24 cellular contexts compared by ENCODE assay signal in genomic region chr1:208793946-208794345, GRCh38.
DNase-seq lines count a peak whose midpoint lies in the region; ATAC-seq, FAIRE-seq and TF ChIP-seq lines count a peak whose summit lies in the region.
"Had no signal": no experiment of that assay in that cellular context is flagged by ENCODE, and none has a peak within 500 bp of the region (broad histone marks: within the 10 kb centered on the region; RNA-seq: fewer than 3 reads in every experiment).

No MANE protein-coding gene starts in this region.

- no peak overlapping the region for H3K18ac ChIP-seq in trophoblast cell (ENCODE audit: low read length)

- H3K36me3 ChIP-seq in endothelial cell of umbilical vein (ENCODE audit: control insufficient read depth in 2 of 2, extremely low read depth in 1 of 2, insufficient read depth in 2 of 2, low read length in 2 of 2) (no peaks in the 10 kb centered on the region), trophoblast cell (ENCODE audit: control insufficient read depth in 1 of 2, insufficient read depth in 2 of 2, low read length in 2 of 2) (no peaks in the 10 kb centered on the region)
- H3K36me3 ChIP-seq: BE2C, BLaER1 had no signal

- H3K27ac ChIP-seq in endothelial cell of umbilical vein (ENCODE audit: insufficient read depth, low read depth, low read length) (no peak overlapping the region), trophoblast cell (ENCODE audit: low read depth, low read length) (no peak overlapping the region)
- H3K27ac ChIP-seq: BLaER1 had no signal

- no peak overlapping the region for H4K12ac ChIP-seq in trophoblast cell (ENCODE audit: low read depth, low read length)

- no peak overlapping the region for H3K9ac ChIP-seq in endothelial cell of umbilical vein (replicated peaks; ENCODE audit: extremely low read depth, insufficient read depth, low read length)
- no peak overlapping the region for H3K9ac ChIP-seq in trophoblast cell (ENCODE audit: low read length)
- H3K9ac ChIP-seq: BLaER1 had no signal

- H3K23ac ChIP-seq in trophoblast cell (ENCODE audit: low read length) = no peak overlapping the region

- no peak overlapping the region for H4K8ac ChIP-seq in trophoblast cell (ENCODE audit: low read depth, low read length)

- H3K14ac ChIP-seq in trophoblast cell (ENCODE audit: low read length) = no peak overlapping the region

- H2BK5ac ChIP-seq in trophoblast cell (ENCODE audit: low read depth, low read length, poor library complexity) = no peak overlapping the region

- no peaks in the 10 kb centered on the region for H3K79me1 ChIP-seq in trophoblast cell (ENCODE audit: low read length)

- H2BK120ac ChIP-seq in trophoblast cell (ENCODE audit: insufficient read depth, low read length, poor library complexity) = no peak overlapping the region

- ATAC-seq in GM18907 (IDR thresholded peaks at IDR 0.05; ENCODE audit: unreplicated experiment) = no peak

- H3K4me3 ChIP-seq in endothelial cell of umbilical vein (replicated peaks in 1 of 3; ENCODE audit: insufficient read depth in 1 of 3, low read depth in 1 of 3, low read length in 3 of 3) (no peak overlapping the region), trophoblast cell (ENCODE audit: low read depth, low read length) (no peak overlapping the region)
- H3K4me3 ChIP-seq: BLaER1 had no signal

- no TSS peak for BruUV-seq in endothelial cell of umbilical vein (replicated peaks; lab: Mats Ljungman, UMichigan)

- H3K79me2 ChIP-seq in endothelial cell of umbilical vein (ENCODE audit: control insufficient read depth, insufficient read depth, low read length) (no peaks in the 10 kb centered on the region), trophoblast cell (ENCODE audit: control insufficient read depth, insufficient read depth, low read length, poor library complexity) (no peaks in the 10 kb centered on the region)

- H3K27me3 ChIP-seq in endothelial cell of umbilical vein (ENCODE audit: control insufficient read depth in 2 of 2, insufficient read depth in 2 of 2, low read length in 2 of 2) (no peaks in the 10 kb centered on the region), trophoblast cell (ENCODE audit: insufficient read depth, low read length) (no peaks in the 10 kb centered on the region)
- H3K27me3 ChIP-seq: BE2C, BLaER1 had no signal

- H3K9me3 ChIP-seq in endothelial cell of umbilical vein (replicated peaks; ENCODE audit: control insufficient read depth, insufficient read depth, low read length) = no peaks in the 10 kb centered on the region
- no peaks in the 10 kb centered on the region for H3K9me3 ChIP-seq in trophoblast cell (ENCODE audit: insufficient read depth, low read depth, low read length)
- H3K9me3 ChIP-seq: BE2C, BLaER1 had no signal

- no peaks in the 10 kb centered on the region for H4K20me1 ChIP-seq in endothelial cell of umbilical vein (replicated peaks; ENCODE audit: control insufficient read depth, extremely low read depth, insufficient read depth, low read length)
- H4K20me1 ChIP-seq: BLaER1 had no signal

- H4K91ac ChIP-seq in trophoblast cell (ENCODE audit: low read depth, low read length) = no peak overlapping the region

- peak; percentile 62 for DNase-seq in dermis blood vessel endothelial cell
- DNase-seq in endothelial cell of umbilical vein (ENCODE audit: low read depth, low spot score) = peak; percentile 19
- DNase-seq in trophoblast cell = peak; percentile 21 to 77
- DNase-seq in HuH-7.5 (ENCODE audit: low spot score) = no peak
- no peak for DNase-seq in EL
- DNase-seq: 8988T; ACHN; BE2C; C1 segment of cervical spinal cord; CD4-positive, alpha-beta memory T cell; CD4-positive, CD25-positive, alpha-beta regulatory T cell; CD8-positive, alpha-beta memory T cell; COR-L47; DMS 273 treated with DMSO at 0.1 percent for 48 hours; DMS153; DMS53; DMS79; DND-41; GF-D8 had no signal

- H2BK12ac ChIP-seq in trophoblast cell (ENCODE audit: low read length) = no peak overlapping the region

- no peaks in the 10 kb centered on the region for H3K9me1 ChIP-seq in endothelial cell of umbilical vein (replicated peaks; ENCODE audit: control insufficient read depth, extremely low read depth, insufficient read depth, low read length)

- intact Hi-C loops in endothelial cell of umbilical vein (cut with micrococcal nuclease) = no loop called here

- FAIRE-seq in endothelial cell of umbilical vein (lab: Jason Lieb, UNC) = no peak
- FAIRE-seq: A204.1, G401.6, GM12891 had no signal

- dilution Hi-C loops in endothelial cell of umbilical vein (cut with MboI; ENCODE audit: extremely low pct_ligation_motif_present, low sequenced_read_pairs) = no loop called here

- no peak overlapping the region for H3K4ac ChIP-seq in trophoblast cell (ENCODE audit: low read depth, low read length)

- no peak for TF ChIP-seq CTCF in endothelial cell of umbilical vein (IDR thresholded peaks at IDR 0.05; ENCODE audit: extremely low read depth in 1 of 2, insufficient read depth in 1 of 2, low read depth in 1 of 2, low read length in 2 of 2)

- POLR2A ChIA-PET in endothelial cell of umbilical vein (lab: Charles Lee) = interaction anchor here (0.6 kb wide), 1 partner anchor 207 kb away, joined by 4 read pairs; no protein-coding TSS in a partner anchor

- no CpG with 5 or more reads among the region's 2 CpGs for WGBS in trophoblast cell (ENCODE audit: extremely low coverage, insufficient coverage, insufficient read length)

- no peak overlapping the region for H2AFZ ChIP-seq in endothelial cell of umbilical vein (ENCODE audit: low read depth, low read length)
- H2AFZ ChIP-seq in trophoblast cell (ENCODE audit: insufficient read depth, low read length, poor library complexity) = no peak overlapping the region

- TF ChIP-seq POLR2A in endothelial cell of umbilical vein (IDR thresholded peaks at IDR 0.05; ENCODE audit: low read depth, low read length) = no peak

- H3K4me1 ChIP-seq in endothelial cell of umbilical vein (ENCODE audit: control insufficient read depth, extremely low read depth, insufficient read depth, low read length) = no peaks in the 10 kb centered on the region
- H3K4me1 ChIP-seq in trophoblast cell (ENCODE audit: control insufficient read depth in 1 of 2, insufficient read depth in 2 of 2, low read length in 2 of 2) = no peaks in the 10 kb centered on the region
- H3K4me1 ChIP-seq: BE2C, BLaER1 had no signal

- H3K4me2 ChIP-seq in endothelial cell of umbilical vein (ENCODE audit: insufficient read depth, low read length) (no peak overlapping the region), trophoblast cell (ENCODE audit: low read length) (no peak overlapping the region)
- H3K4me2 ChIP-seq: BLaER1 had no signal

- CTCF ChIA-PET in endothelial cell of umbilical vein (lab: Charles Lee) = interaction anchor here (0.9 to 1.8 kb wide), 2 partner anchors 12 to 27 kb away, joined by 3 to 4 read pairs; no protein-coding TSS in a partner anchor

- H2AK5ac ChIP-seq in trophoblast cell (ENCODE audit: low read length) = no peak overlapping the region

TF ChIP-seq in endothelial cell of umbilical vein, 7 proteins besides CTCF, POLR2A, EP300 and RAD21:
- TF ChIP-seq EZH2 (IDR thresholded peaks at IDR 0.05; ENCODE audit: borderline replicate concordance, low read depth, low read length, severe bottlenecking) (no peak), JUN (IDR thresholded peaks at IDR 0.05; ENCODE audit: borderline replicate concordance, insufficient read depth, insufficient read length, low read depth) (no peak), FOS (IDR thresholded peaks at IDR 0.05; ENCODE audit: borderline replicate concordance, insufficient read depth, low read length) (no peak), MAX (IDR thresholded peaks at IDR 0.05; ENCODE audit: insufficient read depth, insufficient read length) (no peak), GATA2 (IDR thresholded peaks at IDR 0.05; ENCODE audit: insufficient read depth, insufficient read length, low read depth, low read length) (no peak), MYC (IDR thresholded peaks at IDR 0.05; ENCODE audit: low read depth, low read length) (no peak)

Comparison
In these comparisons a context has a peak if more than half of its experiments do, and no peak if none do; other contexts are left out.
1. DNase-seq: peak in dermis blood vessel endothelial cell (single experiment), endothelial cell of umbilical vein (single experiment) and trophoblast cell (2 of 2); none in HuH-7.5 (single experiment) and EL (single experiment).